ENCODE assay signal across 8 cellular contexts in the genomic region with DNA sequence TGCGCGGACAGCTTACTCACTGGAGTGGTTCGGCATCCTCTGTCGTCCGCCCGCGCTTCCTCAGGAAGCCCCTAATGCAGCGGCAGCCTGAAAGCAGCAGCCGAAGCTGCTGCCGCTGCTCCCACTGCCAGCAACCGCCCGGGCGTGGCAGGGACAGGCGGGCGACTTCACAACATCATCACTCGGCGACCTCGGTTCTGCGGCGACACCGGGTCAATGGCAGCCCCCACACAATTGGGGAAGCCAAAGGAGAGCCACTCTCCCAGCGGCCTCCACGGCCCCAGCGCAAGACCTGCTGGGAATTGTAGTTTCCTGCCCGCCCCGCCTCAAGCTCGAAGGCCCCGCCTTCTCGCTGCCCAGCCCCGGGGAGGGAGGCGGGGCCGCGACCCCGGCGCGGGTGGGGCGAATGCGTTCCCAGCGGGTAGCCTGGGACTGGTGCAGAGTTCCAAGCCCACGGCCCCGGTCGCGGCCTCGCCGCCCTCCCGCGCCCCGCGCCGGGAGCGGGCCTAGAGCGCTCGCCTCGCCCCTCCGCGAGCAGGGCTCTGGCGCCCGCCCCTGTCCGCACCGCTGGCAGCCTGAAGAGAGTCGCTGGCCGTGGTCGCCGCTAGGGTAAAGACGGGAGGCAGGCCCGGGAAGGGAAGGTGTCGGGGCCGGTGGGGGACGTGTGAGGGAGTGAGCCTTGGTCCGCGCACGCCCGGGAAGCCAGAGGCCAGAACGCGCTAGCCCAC. TPM values are rescaled to one million over a fixed set of nuclear protein-coding genes. Genes with fewer than 3 reads are reported as not detected.
DNase-seq lines count a peak whose midpoint lies in the region; ATAC-seq and TF ChIP-seq lines count a peak whose summit lies in the region.

A gene with protein sequence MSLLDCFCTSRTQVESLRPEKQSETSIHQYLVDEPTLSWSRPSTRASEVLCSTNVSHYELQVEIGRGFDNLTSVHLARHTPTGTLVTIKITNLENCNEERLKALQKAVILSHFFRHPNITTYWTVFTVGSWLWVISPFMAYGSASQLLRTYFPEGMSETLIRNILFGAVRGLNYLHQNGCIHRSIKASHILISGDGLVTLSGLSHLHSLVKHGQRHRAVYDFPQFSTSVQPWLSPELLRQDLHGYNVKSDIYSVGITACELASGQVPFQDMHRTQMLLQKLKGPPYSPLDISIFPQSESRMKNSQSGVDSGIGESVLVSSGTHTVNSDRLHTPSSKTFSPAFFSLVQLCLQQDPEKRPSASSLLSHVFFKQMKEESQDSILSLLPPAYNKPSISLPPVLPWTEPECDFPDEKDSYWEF (plus strand): TSS at position 411 of the 728 bp plus-strand sequence. CDS start 3,101 bp downstream, outside the sequence.
A gene with protein sequence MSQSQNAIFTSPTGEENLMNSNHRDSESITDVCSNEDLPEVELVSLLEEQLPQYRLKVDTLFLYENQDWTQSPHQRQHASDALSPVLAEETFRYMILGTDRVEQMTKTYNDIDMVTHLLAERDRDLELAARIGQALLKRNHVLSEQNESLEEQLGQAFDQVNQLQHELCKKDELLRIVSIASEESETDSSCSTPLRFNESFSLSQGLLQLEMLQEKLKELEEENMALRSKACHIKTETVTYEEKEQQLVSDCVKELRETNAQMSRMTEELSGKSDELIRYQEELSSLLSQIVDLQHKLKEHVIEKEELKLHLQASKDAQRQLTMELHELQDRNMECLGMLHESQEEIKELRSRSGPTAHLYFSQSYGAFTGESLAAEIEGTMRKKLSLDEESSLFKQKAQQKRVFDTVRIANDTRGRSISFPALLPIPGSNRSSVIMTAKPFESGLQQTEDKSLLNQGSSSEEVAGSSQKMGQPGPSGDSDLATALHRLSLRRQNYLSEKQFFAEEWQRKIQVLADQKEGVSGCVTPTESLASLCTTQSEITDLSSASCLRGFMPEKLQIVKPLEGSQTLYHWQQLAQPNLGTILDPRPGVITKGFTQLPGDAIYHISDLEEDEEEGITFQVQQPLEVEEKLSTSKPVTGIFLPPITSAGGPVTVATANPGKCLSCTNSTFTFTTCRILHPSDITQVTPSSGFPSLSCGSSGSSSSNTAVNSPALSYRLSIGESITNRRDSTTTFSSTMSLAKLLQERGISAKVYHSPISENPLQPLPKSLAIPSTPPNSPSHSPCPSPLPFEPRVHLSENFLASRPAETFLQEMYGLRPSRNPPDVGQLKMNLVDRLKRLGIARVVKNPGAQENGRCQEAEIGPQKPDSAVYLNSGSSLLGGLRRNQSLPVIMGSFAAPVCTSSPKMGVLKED (minus strand): TSS at position 129 of the 728 bp plus-strand sequence. CDS start 30,951 bp downstream, outside the sequence.

- TF ChIP-seq EP300 in tibial nerve (IDR thresholded peaks at IDR 0.05) = peak; percentile 83 to 94

- H3K27ac ChIP-seq in parathyroid adenoma (peak within 1 kb of the TSS; percentile 64), tibial nerve (peak within 1 kb of the TSS; percentile 89 to 94 (median 92))

- WGBS in tibial nerve, 2 donors = 1% methylated on average over 59 of the region's 75 CpGs; no CpG with 5 or more reads in 1 of the 2 donors

- H3K9me3 Mint-ChIP-seq in activated naive CD8-positive, alpha-beta T cell treated with anti-CD3 and anti-CD28 coated beads, Interleukin-2, amount 50 U/mL, for 24 hours = no peaks in the 10 kb centered on the region

- H2AFZ ChIP-seq in parathyroid adenoma = peak within 1 kb of the TSS; percentile 84

- DNase-seq in NCI-H1417 treated with DMSO at 0.1 percent for 48 hours (lab: John Stamatoyannopoulos, UW) (peak; percentile 60), SW480 (ENCODE audit: low spot score) (peak; percentile 95), Right ventricle myocardium superior (peak; percentile 97), tibial nerve (ENCODE audit: low spot score in 2 of 2) (peak; percentile 83 to 88)
- peak; percentile 95 for DNase-seq in activated naive CD8-positive, alpha-beta T cell treated with anti-CD3 and anti-CD28 coated beads, Interleukin-2, amount 50 U/mL, for 24 hours

- peaks cover 31% of the 10 kb centered on the region for H3K79me2 ChIP-seq in parathyroid adenoma

- peak within 1 kb of the TSS; percentile 62 for H3K4me2 ChIP-seq in parathyroid adenoma (ENCODE audit: low read length)

- H3K9ac ChIP-seq in parathyroid adenoma = peak within 1 kb of the TSS; percentile 21

- no peaks in the 10 kb centered on the region for H3K27me3 Mint-ChIP-seq in activated naive CD8-positive, alpha-beta T cell treated with anti-CD3 and anti-CD28 coated beads, Interleukin-2, amount 50 U/mL, for 24 hours

- H3K9me3 ChIP-seq in parathyroid adenoma (ENCODE audit: control insufficient read depth, low read length) = no peaks in the 10 kb centered on the region
- no peaks in the 10 kb centered on the region for H3K9me3 ChIP-seq in tibial nerve

- H3K4me1 ChIP-seq in parathyroid adenoma (peaks cover 9% of the 10 kb centered on the region), tibial nerve (peaks cover 0 to 45% (median 16%) of the 10 kb centered on the region in 4 donors)

- intact Hi-C loops in Right ventricle myocardium superior (cut with DNase I) = loop anchor here (5.0 kb wide), 1 partner anchor 49 kb away; no protein-coding TSS in a partner anchor

- H3K4me3 ChIP-seq in parathyroid adenoma (ENCODE audit: low read depth, low read length) (peak within 1 kb of the TSS; percentile 89), tibial nerve (peak within 1 kb of the TSS; percentile 78 to 96 (median 91))

- TF ChIP-seq CTCF in GM12874 (IDR thresholded peaks at IDR 0.05; ENCODE audit: insufficient read depth, low read depth, low read length) = peak; percentile 49
- TF ChIP-seq CTCF in parathyroid adenoma (IDR thresholded peaks at IDR 0.05) = no peak
- peak; percentile 20 to 80 (median 30) for TF ChIP-seq CTCF in tibial nerve (IDR thresholded peaks at IDR 0.05)

- H3K4me1 Mint-ChIP-seq in activated naive CD8-positive, alpha-beta T cell treated with anti-CD3 and anti-CD28 coated beads, Interleukin-2, amount 50 U/mL, for 24 hours = peaks cover 57% of the 10 kb centered on the region

- peak within 1 kb of the TSS; percentile 90 for H3K4me3 Mint-ChIP-seq in activated naive CD8-positive, alpha-beta T cell treated with anti-CD3 and anti-CD28 coated beads, Interleukin-2, amount 50 U/mL, for 24 hours

- ATAC-seq in HG02763 (IDR thresholded peaks at IDR 0.05; ENCODE audit: unreplicated experiment) (peak; percentile 96), Right ventricle myocardium superior (ENCODE audit: poor library complexity) (peak; percentile 96)
- peak; percentile 92 for ATAC-seq in activated naive CD8-positive, alpha-beta T cell treated with anti-CD3 and anti-CD28 coated beads, Interleukin-2, amount 50 U/mL, for 24 hours

- H3K36me3 Mint-ChIP-seq in activated naive CD8-positive, alpha-beta T cell treated with anti-CD3 and anti-CD28 coated beads, Interleukin-2, amount 50 U/mL, for 24 hours (ENCODE audit: low read depth) = peaks cover 12% of the 10 kb centered on the region

- no peaks in the 10 kb centered on the region for H3K27me3 ChIP-seq in parathyroid adenoma (ENCODE audit: control insufficient read depth, insufficient read depth, low read length)
- H3K27me3 ChIP-seq in tibial nerve = no peaks in the 10 kb centered on the region

- H3K27ac Mint-ChIP-seq in activated naive CD8-positive, alpha-beta T cell treated with anti-CD3 and anti-CD28 coated beads, Interleukin-2, amount 50 U/mL, for 24 hours = peak within 1 kb of the TSS; percentile 90

- H3K36me3 ChIP-seq in parathyroid adenoma (ENCODE audit: control insufficient read depth, insufficient read depth, low read length) (no peaks in the 10 kb centered on the region), tibial nerve (peaks cover 0 to 2% (median 0%) of the 10 kb centered on the region in 3 donors)

- peak in 1 of 2 donors; percentile 79 for TF ChIP-seq POLR2A in tibial nerve (IDR thresholded peaks at IDR 0.05)

RNA-seq across cellular contexts. Expression of the first gene that starts in this region (rescaled TPM):
- 84.3 TPM for total RNA-seq in Right ventricle myocardium superior
- 10 to 100 TPM; 12.6 to 24.9 (median 20.0) TPM for total RNA-seq in tibial nerve

RNA-seq across cellular contexts. Expression of the second gene that starts in this region (rescaled TPM):
- total RNA-seq in Right ventricle myocardium superior = 163 TPM
- 10 to 100 TPM; 30.2 to 48.3 (median 34.8) TPM for total RNA-seq in tibial nerve

Comparison
In these comparisons a context has a peak if more than half of its experiments do, and no peak if none do; other contexts are left out.
1. Peak in every context shown above with its lines: DNase-seq, ATAC-seq, H3K4me3 ChIP-seq and H3K27ac ChIP-seq.